13 cellular contexts compared by ENCODE assay signal in the genomic region with DNA sequence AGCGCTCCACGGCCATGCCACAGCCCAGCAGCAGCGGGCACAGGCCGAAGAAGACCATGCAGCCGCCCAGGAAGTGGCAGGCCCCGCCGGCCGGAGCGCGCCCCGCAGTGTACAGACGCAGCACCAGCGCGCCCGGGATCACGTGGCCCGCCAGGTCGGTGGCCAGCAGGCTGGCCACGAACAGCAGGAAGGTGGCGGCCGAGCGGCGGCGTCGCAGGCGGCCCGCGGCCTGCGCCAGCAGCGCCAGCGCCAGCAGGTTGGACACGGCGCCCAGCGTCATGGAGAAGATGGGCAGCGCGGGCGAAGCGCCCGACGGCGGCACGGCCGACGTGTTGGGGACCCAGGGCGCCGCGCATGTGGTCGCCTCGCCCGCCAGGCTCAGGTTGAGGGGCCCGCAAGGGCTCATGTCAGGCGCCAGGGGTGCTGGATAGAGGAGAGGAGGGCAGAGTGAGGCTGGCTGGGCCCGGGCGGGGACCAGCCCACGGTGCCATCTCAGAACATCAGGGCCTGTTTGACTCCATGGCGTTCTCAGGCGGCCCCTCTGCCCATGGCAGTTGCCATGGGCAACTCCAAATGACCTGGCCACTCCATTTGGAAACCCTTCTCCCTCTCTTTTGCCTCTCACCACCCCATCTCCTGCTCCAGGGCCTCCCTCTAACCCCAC. TPM values are rescaled to one million over a fixed set of nuclear protein-coding genes. Genes with fewer than 3 reads are reported as not detected.
DNase-seq lines count a peak whose midpoint lies in the region; ATAC-seq and TF ChIP-seq lines count a peak whose summit lies in the region.
"Had no signal": no experiment of that assay in that cellular context is flagged by ENCODE, and none has a peak within 500 bp of the region (broad histone marks: within the 10 kb centered on the region; RNA-seq: fewer than 3 reads in every experiment).

No MANE protein-coding gene starts in this region.

- no peak for ATAC-seq in RWPE2 (ENCODE audit: low read depth)

- no peak overlapping the region for H3K27ac ChIP-seq in RWPE2 (ENCODE audit: poor library complexity, severe bottlenecking)
- H3K27ac ChIP-seq in stomach = peak overlapping the region in 2 of 5 donors; percentile 73 to 82
- H3K27ac ChIP-seq: HL-60 had no signal

- H3K4me1 Mint-ChIP-seq in activated CD4-positive, alpha-beta T cell treated with anti-CD3 and anti-CD28 coated beads, Interleukin-2, amount 10 ng/mL, durations not matched to agents 24 days and 14 days = peaks cover 26% of the 10 kb centered on the region
- H3K4me1 Mint-ChIP-seq in immature natural killer cell (peaks cover 28 to 44% of the 10 kb centered on the region in 2 donors), MCF 10A (ENCODE audit: insufficient read depth, unreplicated experiment) (peaks cover 14% of the 10 kb centered on the region)

- H3K27me3 ChIP-seq in RWPE2 (ENCODE audit: insufficient read depth, poor library complexity, severe bottlenecking) = no peaks in the 10 kb centered on the region
- peaks cover 0 to 47% (median 29%) of the 10 kb centered on the region in 3 donors for H3K27me3 ChIP-seq in stomach

- CTCF ChIA-PET in MCF 10A (lab: Yijun Ruan, JAX) = no interaction called here

- peaks cover 18% of the 10 kb centered on the region for H3K36me3 ChIP-seq in RWPE2 (ENCODE audit: low read depth)
- H3K36me3 ChIP-seq in stomach = peaks cover 32 to 47% (median 45%) of the 10 kb centered on the region in 4 donors

- H3K27me3 Mint-ChIP-seq in activated CD4-positive, alpha-beta T cell treated with anti-CD3 and anti-CD28 coated beads, Interleukin-2, amount 10 ng/mL, durations not matched to agents 24 days and 14 days = peaks cover 16% of the 10 kb centered on the region
- H3K27me3 Mint-ChIP-seq in immature natural killer cell (ENCODE audit: low read depth in 3 of 3) (peaks cover 3 to 32% (median 20%) of the 10 kb centered on the region in 3 donors), MCF 10A (ENCODE audit: insufficient read depth, unreplicated experiment) (no peaks in the 10 kb centered on the region)

- TF ChIP-seq CTCF in RWPE2 (IDR thresholded peaks at IDR 0.05; ENCODE audit: poor library complexity, severe bottlenecking) (no peak), stomach (IDR thresholded peaks at IDR 0.05) (no peak), MCF 10A (IDR thresholded peaks at IDR 0.05; ENCODE audit: unreplicated experiment) (no peak)

- peak overlapping the region; percentile 70 for H3K4me3 Mint-ChIP-seq in activated CD4-positive, alpha-beta T cell treated with anti-CD3 and anti-CD28 coated beads, Interleukin-2, amount 10 ng/mL, durations not matched to agents 24 days and 14 days
- peak overlapping the region; percentile 27 to 73 (median 44) for H3K4me3 Mint-ChIP-seq in immature natural killer cell
- H3K4me3 Mint-ChIP-seq in MCF 10A (ENCODE audit: unreplicated experiment) = no peak overlapping the region

- H3K36me3 Mint-ChIP-seq in activated CD4-positive, alpha-beta T cell treated with anti-CD3 and anti-CD28 coated beads, Interleukin-2, amount 10 ng/mL, durations not matched to agents 24 days and 14 days (ENCODE audit: low read depth) = peaks cover 29% of the 10 kb centered on the region
- H3K36me3 Mint-ChIP-seq in immature natural killer cell (peaks cover 0 to 6% (median 0%) of the 10 kb centered on the region in 3 donors), MCF 10A (ENCODE audit: insufficient read depth, unreplicated experiment) (peaks cover 50% of the 10 kb centered on the region)

- POLR2A ChIA-PET in MCF 10A (lab: Yijun Ruan, JAX) = interaction anchor here (0.7 kb wide), 1 partner anchor 972 kb away, joined by 3 read pairs; no protein-coding TSS in a partner anchor

- peaks cover 16% of the 10 kb centered on the region for H3K4me1 ChIP-seq in RWPE2 (ENCODE audit: insufficient read depth, poor library complexity, severe bottlenecking)
- H3K4me1 ChIP-seq in stomach = peaks cover 61 to 69% (median 66%) of the 10 kb centered on the region in 4 donors

- H3K4me3 ChIP-seq in RWPE2 (ENCODE audit: severe bottlenecking) (no peak overlapping the region), stomach (peak overlapping the region in 3 of 4 donors; percentile 16 to 46 (median 24))

- DNase-seq in activated CD4-positive, alpha-beta T cell treated with anti-CD3 and anti-CD28 coated beads, Interleukin-2, amount 10 ng/mL, durations not matched to agents 24 days and 14 days = no peak
- DNase-seq in activated CD4-positive, alpha-beta T cell treated with anti-CD3 and anti-CD28 coated beads, Interleukin-2, amount 50 U/mL, for 1 hour = no peak
- DNase-seq in RWPE2 (ENCODE audit: low spot score) (peak; percentile 63), immature natural killer cell (peak in 1 of 3 donors; percentile 43), stomach (peak; percentile 59), MCF 10A (ENCODE audit: unreplicated experiment) (no peak), GM19240 (ENCODE audit: insufficient read length, low spot score) (no peak)
- no peak for DNase-seq in central memory CD4-positive, alpha-beta T cell
- DNase-seq: activated CD8-positive, alpha-beta memory T cell treated with anti-CD3 and anti-CD28 coated beads, Interleukin-2, amount 50 U/mL, for 4 hours; kidney glomerular epithelial cell; NCI-H1092 treated with DMSO at 0.1 percent for 48 hours; NCI-H82 had no signal

- peak overlapping the region; percentile 46 for H3K27ac Mint-ChIP-seq in activated CD4-positive, alpha-beta T cell treated with anti-CD3 and anti-CD28 coated beads, Interleukin-2, amount 10 ng/mL, durations not matched to agents 24 days and 14 days
- H3K27ac Mint-ChIP-seq in immature natural killer cell = peak overlapping the region in 3 of 6 donors; percentile 87 to 92 (median 88)
- no peak overlapping the region for H3K27ac Mint-ChIP-seq in MCF 10A (ENCODE audit: low read depth, unreplicated experiment)

- TF ChIP-seq EP300 in stomach (IDR thresholded peaks at IDR 0.05) = no peak

- no peak for TF ChIP-seq POLR2A in stomach (IDR thresholded peaks at IDR 0.05)

- 19 to 40% (median 24%) methylated on average over 22 to 57 of the region's 57 CpGs for WGBS in stomach, 5 donors

- H3K9me3 ChIP-seq in RWPE2 (ENCODE audit: severe bottlenecking) = no peaks in the 10 kb centered on the region
- no peaks in the 10 kb centered on the region for H3K9me3 ChIP-seq in stomach

- intact Hi-C loops in activated CD4-positive, alpha-beta T cell treated with anti-CD3 and anti-CD28 coated beads, Interleukin-2, amount 10 ng/mL, durations not matched to agents 24 days and 14 days (cut with micrococcal nuclease) = loop anchor here (2.0 to 10.0 kb wide), 3 partner anchors 41 to 589 kb away; a partner anchor contains a TSS
- intact Hi-C loops in stomach (cut with DNase I; ENCODE audit: low total_unique reads) = no loop called here
- intact Hi-C loops in MCF 10A (cut with micrococcal nuclease) = loop anchor here (5.0 kb wide), 2 partner anchors 37 to 112 kb away; no protein-coding TSS in a partner anchor

- H3K9me3 Mint-ChIP-seq in activated CD4-positive, alpha-beta T cell treated with anti-CD3 and anti-CD28 coated beads, Interleukin-2, amount 10 ng/mL, durations not matched to agents 24 days and 14 days = no peaks in the 10 kb centered on the region
- H3K9me3 Mint-ChIP-seq in immature natural killer cell (peaks cover 0 to 1% (median 0%) of the 10 kb centered on the region in 6 donors), MCF 10A (ENCODE audit: unreplicated experiment) (no peaks in the 10 kb centered on the region)

- BruUV-seq in MCF 10A (replicated peaks; lab: Mats Ljungman, UMichigan) = no TSS peak

RNA-seq across cellular contexts. Expression of a gene that starts 1.1 kb away (rescaled TPM):
- 0.78 and 1.1 TPM in 2 replicates for total RNA-seq in activated CD4-positive, alpha-beta T cell treated with anti-CD3 and anti-CD28 coated beads, Interleukin-2, amount 10 ng/mL, durations not matched to agents 24 days and 14 days
- 1 to 10 TPM in 1 of 3 donors, under 1 TPM in 1, not detected in 1; 0.17 to 1.2 TPM for polyA plus RNA-seq in immature natural killer cell
- 1 to 10 TPM in 2 of 5 donors, not detected in 3; 1.2 to 3.3 TPM for total RNA-seq in stomach
- polyA plus RNA-seq in stomach = 1 to 10 TPM in 2 of 3 donors, not detected in 1; 1.4 to 3.4 TPM
- total RNA-seq in MCF 10A (2022) = 0.29 and 0.42 TPM in 2 replicates

RNA-seq across cellular contexts. Expression of a gene that starts 21.9 kb away (rescaled TPM):
- total RNA-seq in activated CD4-positive, alpha-beta T cell treated with anti-CD3 and anti-CD28 coated beads, Interleukin-2, amount 10 ng/mL, durations not matched to agents 24 days and 14 days = 39.9 and 40.1 TPM in 2 replicates
- 10 to 100 TPM; 42.0 to 49.0 (median 47.0) TPM for polyA plus RNA-seq in immature natural killer cell
- total RNA-seq in stomach = 100 to 1,000 TPM in 4 of 5 donors, 10 to 100 TPM in 1; 73.3 to 662 (median 174) TPM
- polyA plus RNA-seq in stomach = 100 to 1,000 TPM in 2 of 3 donors, 10 to 100 TPM in 1; 98.9 to 126 (median 102) TPM
- total RNA-seq in MCF 10A (2022) = 107 and 108 TPM in 2 replicates

RNA-seq across cellular contexts. Expression of a gene that starts 40.9 kb away (rescaled TPM):
- 172 and 180 TPM in 2 replicates for total RNA-seq in activated CD4-positive, alpha-beta T cell treated with anti-CD3 and anti-CD28 coated beads, Interleukin-2, amount 10 ng/mL, durations not matched to agents 24 days and 14 days
- polyA plus RNA-seq in immature natural killer cell = 10 to 100 TPM; 74.3 to 94.6 (median 84.7) TPM
- total RNA-seq in stomach = 100 to 1,000 TPM in 2 of 5 donors, 10 to 100 TPM in 3; 44.2 to 268 (median 90.4) TPM
- 10 to 100 TPM; 42.0 to 95.6 (median 85.4) TPM for polyA plus RNA-seq in stomach
- 94.8 and 141 TPM in 2 replicates for total RNA-seq in MCF 10A (2022)

RNA-seq across cellular contexts. Expression of a gene that starts 44.1 kb away (rescaled TPM):
- 117 and 126 TPM in 2 replicates for total RNA-seq in activated CD4-positive, alpha-beta T cell treated with anti-CD3 and anti-CD28 coated beads, Interleukin-2, amount 10 ng/mL, durations not matched to agents 24 days and 14 days
- polyA plus RNA-seq in immature natural killer cell (100 to 1,000 TPM; 116 to 164 (median 120) TPM), stomach (10 to 100 TPM; 74.9 to 85.8 (median 80.9) TPM)
- total RNA-seq in stomach (10 to 100 TPM in 4 of 5 donors, 1 to 10 TPM in 1; 9.9 to 62.6 (median 33.0) TPM), MCF 10A (2022) (71.6 and 97.4 TPM in 2 replicates)

RNA-seq across cellular contexts. Expression of a gene that starts 54.9 kb away (rescaled TPM):
- 274 and 280 TPM in 2 replicates for total RNA-seq in activated CD4-positive, alpha-beta T cell treated with anti-CD3 and anti-CD28 coated beads, Interleukin-2, amount 10 ng/mL, durations not matched to agents 24 days and 14 days
- polyA plus RNA-seq in immature natural killer cell (100 to 1,000 TPM; 117 to 177 (median 144) TPM), stomach (100 to 1,000 TPM in 2 of 3 donors, 10 to 100 TPM in 1; 68.3 to 136 (median 114) TPM)
- total RNA-seq in stomach (100 to 1,000 TPM in 3 of 5 donors, 10 to 100 TPM in 2; 37.1 to 298 (median 107) TPM), MCF 10A (2022) (62.1 and 65.4 TPM in 2 replicates)

Comparison
In these comparisons a context has a peak if more than half of its experiments do, and no peak if none do; other contexts are left out.
1. DNase-seq: peak in RWPE2 (single experiment) and stomach (single experiment); none in activated CD4-positive, alpha-beta T cell treated with anti-CD3 and anti-CD28 coated beads, Interleukin-2, amount 10 ng/mL, durations not matched to agents 24 days and 14 days (single experiment), activated CD4-positive, alpha-beta T cell treated with anti-CD3 and anti-CD28 coated beads, Interleukin-2, amount 50 U/mL, for 1 hour (single experiment), MCF 10A (single experiment), central memory CD4-positive, alpha-beta T cell (single experiment) and GM19240 (single experiment).